ENCODE assay signal across 8 cellular contexts in genomic region chr4:2220016-2220620, GRCh38. TPM values are rescaled to one million over a fixed set of nuclear protein-coding genes. Genes with fewer than 3 reads are reported as not detected.
DNase-seq lines count a peak whose midpoint lies in the region; ATAC-seq lines count a peak whose summit lies in the region.

No MANE protein-coding gene starts in this region.

- no peaks in the 10 kb centered on the region for H3K79me1 ChIP-seq in mesendoderm (ENCODE audit: low read length)

- no peaks in the 10 kb centered on the region for H3K79me2 ChIP-seq in mesendoderm (ENCODE audit: control insufficient read depth, insufficient read depth, low read length)

- no peak overlapping the region for H3K4ac ChIP-seq in mesendoderm (ENCODE audit: low read depth, low read length)

- no peak overlapping the region for H3K23ac ChIP-seq in mesendoderm (ENCODE audit: low read length)

- WGBS in mesendoderm (ENCODE audit: extremely low coverage, insufficient coverage, low lambda C conversion rate) = no CpG with 5 or more reads among the region's 10 CpGs

- no peaks in the 10 kb centered on the region for H3K9me3 Mint-ChIP-seq in effector memory CD8-positive, alpha-beta T cell

- no peak overlapping the region for H4K8ac ChIP-seq in mesendoderm (ENCODE audit: low read depth, low read length)

- H3K27ac ChIP-seq in mesendoderm (ENCODE audit: low read depth, low read length) = peak overlapping the region; percentile 27

- DNase-seq in DMS53 (lab: John Stamatoyannopoulos, UW) (peak; percentile 94), NCI-H82 (lab: John Stamatoyannopoulos, UW) (peak; percentile 76), mesendoderm (peak; percentile 84)
- DNase-seq in activated CD8-positive, alpha-beta memory T cell treated with anti-CD3 and anti-CD28 coated beads for 1 hour (ENCODE audit: extremely low read depth in 1 of 2, low read depth in 1 of 2) = peak; percentile 61 to 67
- DNase-seq in effector memory CD8-positive, alpha-beta T cell = peak; percentile 79 to 83 (median 83)
- DNase-seq in stimulated activated CD8-positive, alpha-beta memory T cell treated with anti-CD3 and anti-CD28 coated beads, Interleukin-15, amount 100 ng/mL, for 48 hours (ENCODE audit: low read depth in 2 of 2) = peak; percentile 44 to 53

- H2BK5ac ChIP-seq in mesendoderm (ENCODE audit: low read length) = peak overlapping the region; percentile 2

- no peak overlapping the region for H2BK15ac ChIP-seq in mesendoderm (replicated peaks; ENCODE audit: low read depth)

- H3K4me1 Mint-ChIP-seq in effector memory CD8-positive, alpha-beta T cell (ENCODE audit: low read depth in 2 of 2) = peaks cover 5 to 7% of the 10 kb centered on the region in 2 donors

- peak overlapping the region; percentile 29 for H3K56ac ChIP-seq in mesendoderm (ENCODE audit: low read length)

- H3K4me2 ChIP-seq in mesendoderm (ENCODE audit: low read length) = no peak overlapping the region

- H2BK120ac ChIP-seq in mesendoderm (ENCODE audit: low read depth, low read length) = no peak overlapping the region

- peak overlapping the region in 1 of 2 donors; percentile 28 for H3K27ac Mint-ChIP-seq in effector memory CD8-positive, alpha-beta T cell

- peak; percentile 58 for ATAC-seq in HG03103 (IDR thresholded peaks at IDR 0.05; ENCODE audit: low read depth, unreplicated experiment)
- peak; percentile 99 for ATAC-seq in effector memory CD8-positive, alpha-beta T cell (replicated peaks)
- ATAC-seq in GM19328 (IDR thresholded peaks at IDR 0.05; ENCODE audit: unreplicated experiment) = no peak

- no peak overlapping the region for H3K4me3 Mint-ChIP-seq in effector memory CD8-positive, alpha-beta T cell

- peaks cover 23% of the 10 kb centered on the region for H3K4me1 ChIP-seq in mesendoderm (ENCODE audit: control insufficient read depth, low read depth, low read length)

- H4K5ac ChIP-seq in mesendoderm (ENCODE audit: low read length) = no peak overlapping the region

- peak overlapping the region; percentile 50 for H3K9ac ChIP-seq in mesendoderm (ENCODE audit: low read length)

- peak overlapping the region; percentile 71 for H2AK5ac ChIP-seq in mesendoderm (ENCODE audit: low read length)

- H3K27me3 Mint-ChIP-seq in effector memory CD8-positive, alpha-beta T cell = no peaks in the 10 kb centered on the region

- no peaks in the 10 kb centered on the region for H3K27me3 ChIP-seq in mesendoderm (ENCODE audit: insufficient read depth, low read length, poor library complexity)

- no peak overlapping the region for H3K18ac ChIP-seq in mesendoderm (ENCODE audit: low read length)

- peaks cover under 1% of the 10 kb centered on the region for H3K36me3 Mint-ChIP-seq in effector memory CD8-positive, alpha-beta T cell (ENCODE audit: insufficient read depth)

- H3K4me3 ChIP-seq in mesendoderm (ENCODE audit: low read length) = no peak overlapping the region

- H3K36me3 ChIP-seq in mesendoderm (ENCODE audit: control insufficient read depth, insufficient read depth, low read length) = no peaks in the 10 kb centered on the region

RNA-seq across cellular contexts. Expression of gene HAUS3, which starts 21.8 kb away (rescaled TPM):
- polyA plus RNA-seq in mesendoderm (2013, experiment 1 of 2) = 15.8 TPM
- polyA plus RNA-seq in mesendoderm (2013, experiment 2 of 2) = 15.6 TPM

RNA-seq across cellular contexts. Expression of gene POLN, which starts 21.8 kb away (rescaled TPM):
- polyA plus RNA-seq in mesendoderm (2013, experiment 1 of 2) = 1.3 TPM
- 1.3 TPM for polyA plus RNA-seq in mesendoderm (2013, experiment 2 of 2)

RNA-seq across cellular contexts. Expression of gene MXD4, which starts 41.8 kb away (rescaled TPM):
- polyA plus RNA-seq in mesendoderm (2013, experiment 1 of 2) = 10.1 TPM
- polyA plus RNA-seq in mesendoderm (2013, experiment 2 of 2) = 10.8 TPM
